In genomic region chr20:51411867-51412266, GRCh38 we compare ENCODE assay signal across 11 cellular contexts.
A peak's percentile ranks its signal among the peaks of the same experiment; 100 is the strongest.
DNase-seq lines count a peak whose midpoint lies in the region; ATAC-seq and TF ChIP-seq lines count a peak whose summit lies in the region.
"Had no signal": no experiment of that assay in that cellular context is flagged by ENCODE, and none has a peak within 500 bp of the region (broad histone marks: within the 10 kb centered on the region; RNA-seq: fewer than 3 reads in every experiment).

No MANE protein-coding gene starts in this region.

- peaks cover 9% of the 10 kb centered on the region for H3K27me3 Mint-ChIP-seq in dendritic cell treated with granulocyte-macrophage colony-stimulating factor and Interleukin-4, amounts not matched to agents 40 ng/mL and 50 ng/mL, for 4 days

- no peak for TF ChIP-seq CTCF in psoas muscle (IDR thresholded peaks at IDR 0.05)
- TF ChIP-seq CTCF in ovary (IDR thresholded peaks at IDR 0.05): no peak

- H3K9me3 ChIP-seq in NT2/D1 (ENCODE audit: insufficient read depth, low read length) (no peaks in the 10 kb centered on the region), psoas muscle (peaks cover 3% of the 10 kb centered on the region), ovary (no peaks in the 10 kb centered on the region)
- H3K9me3 ChIP-seq: heart right ventricle had no signal

- H3K36me3 Mint-ChIP-seq in dendritic cell treated with granulocyte-macrophage colony-stimulating factor and Interleukin-4, amounts not matched to agents 40 ng/mL and 50 ng/mL, for 4 days (ENCODE audit: low read depth): peaks cover 54% of the 10 kb centered on the region

- WGBS in psoas muscle, 3 donors: 91 to 100% (median 96%) methylated on average over 1 of the region's 1 CpG
- 88 to 94% (median 89%) methylated on average over 1 of the region's 1 CpG for WGBS in ovary, 3 donors

- no peaks in the 10 kb centered on the region for H3K9me3 Mint-ChIP-seq in dendritic cell treated with granulocyte-macrophage colony-stimulating factor and Interleukin-4, amounts not matched to agents 40 ng/mL and 50 ng/mL, for 4 days

- H3K27ac ChIP-seq in psoas muscle: peak overlapping the region; percentile 60
- H3K27ac ChIP-seq in ovary: peak overlapping the region in 1 of 2 donors; percentile 13

- H3K4me3 Mint-ChIP-seq in dendritic cell treated with granulocyte-macrophage colony-stimulating factor and Interleukin-4, amounts not matched to agents 40 ng/mL and 50 ng/mL, for 4 days: no peak overlapping the region

- peaks cover 51% of the 10 kb centered on the region for H3K4me1 Mint-ChIP-seq in dendritic cell treated with granulocyte-macrophage colony-stimulating factor and Interleukin-4, amounts not matched to agents 40 ng/mL and 50 ng/mL, for 4 days (ENCODE audit: low read depth)

- intact Hi-C loops in dendritic cell treated with granulocyte-macrophage colony-stimulating factor and Interleukin-4, amounts not matched to agents 40 ng/mL and 50 ng/mL, for 4 days (cut with micrococcal nuclease): no loop called here
- intact Hi-C loops in psoas muscle (cut with DNase I): loop anchor here in 1 of 2 donors (5.0 kb wide), 1 partner anchor 35 kb away; no protein-coding TSS in a partner anchor
- intact Hi-C loops in ovary (cut with DNase I): no loop called here

- H3K27me3 ChIP-seq in NT2/D1 (ENCODE audit: insufficient read depth, insufficient read length): no peaks in the 10 kb centered on the region
- no peaks in the 10 kb centered on the region for H3K27me3 ChIP-seq in psoas muscle (ENCODE audit: insufficient read depth in 3 of 3, low read length in 2 of 3)
- no peaks in the 10 kb centered on the region for H3K27me3 ChIP-seq in ovary
- H3K27me3 ChIP-seq: heart right ventricle had no signal

- H3K36me3 ChIP-seq in NT2/D1 (ENCODE audit: insufficient read depth, insufficient read length, low read length) (no peaks in the 10 kb centered on the region), psoas muscle (ENCODE audit: insufficient read depth in 1 of 2, low read depth in 1 of 2) (no peaks in the 10 kb centered on the region), ovary (no peaks in the 10 kb centered on the region)

- DNase-seq in ELR (ENCODE audit: low read depth) (peak; percentile 26), NT2/D1 (ENCODE audit: low read depth, low spot score) (no peak), psoas muscle (no peak), ovary (no peak), NCI-H2171 (lab: John Stamatoyannopoulos, UW) (no peak)
- DNase-seq in activated T-cell treated with anti-CD3 and anti-CD28 coated beads, Interleukin-2, amount 50 U/mL, for 48 hours: no peak
- DNase-seq: activated CD8-positive, alpha-beta memory T cell treated with anti-CD3 and anti-CD28 coated beads for 24 hours; DMS79 treated with DMSO at 0.1 percent for 48 hours had no signal

- ATAC-seq in psoas muscle (peak in 1 of 4 donors; percentile 22), GM18498 (IDR thresholded peaks at IDR 0.05; ENCODE audit: unreplicated experiment) (no peak)

- peak overlapping the region; percentile 52 for H3K9ac ChIP-seq in NT2/D1 (ENCODE audit: insufficient read length, low read depth)

- peak overlapping the region; percentile 80 for H3K27ac Mint-ChIP-seq in dendritic cell treated with granulocyte-macrophage colony-stimulating factor and Interleukin-4, amounts not matched to agents 40 ng/mL and 50 ng/mL, for 4 days

- no peak for TF ChIP-seq POLR2A in ovary (IDR thresholded peaks at IDR 0.05)

- H3K4me3 ChIP-seq in NT2/D1 (ENCODE audit: insufficient read length, low read depth) (no peak overlapping the region), psoas muscle (no peak overlapping the region), ovary (no peak overlapping the region)

- no peak for TF ChIP-seq EP300 in ovary (IDR thresholded peaks at IDR 0.05)

- H3K4me1 ChIP-seq in NT2/D1 (ENCODE audit: insufficient read depth, insufficient read length): peaks cover 9% of the 10 kb centered on the region
- H3K4me1 ChIP-seq in psoas muscle: peaks cover 13% of the 10 kb centered on the region
- H3K4me1 ChIP-seq in ovary (ENCODE audit: insufficient read depth): peaks cover 11% of the 10 kb centered on the region
